ENCODE assay signal across 15 cellular contexts in the genomic region with DNA sequence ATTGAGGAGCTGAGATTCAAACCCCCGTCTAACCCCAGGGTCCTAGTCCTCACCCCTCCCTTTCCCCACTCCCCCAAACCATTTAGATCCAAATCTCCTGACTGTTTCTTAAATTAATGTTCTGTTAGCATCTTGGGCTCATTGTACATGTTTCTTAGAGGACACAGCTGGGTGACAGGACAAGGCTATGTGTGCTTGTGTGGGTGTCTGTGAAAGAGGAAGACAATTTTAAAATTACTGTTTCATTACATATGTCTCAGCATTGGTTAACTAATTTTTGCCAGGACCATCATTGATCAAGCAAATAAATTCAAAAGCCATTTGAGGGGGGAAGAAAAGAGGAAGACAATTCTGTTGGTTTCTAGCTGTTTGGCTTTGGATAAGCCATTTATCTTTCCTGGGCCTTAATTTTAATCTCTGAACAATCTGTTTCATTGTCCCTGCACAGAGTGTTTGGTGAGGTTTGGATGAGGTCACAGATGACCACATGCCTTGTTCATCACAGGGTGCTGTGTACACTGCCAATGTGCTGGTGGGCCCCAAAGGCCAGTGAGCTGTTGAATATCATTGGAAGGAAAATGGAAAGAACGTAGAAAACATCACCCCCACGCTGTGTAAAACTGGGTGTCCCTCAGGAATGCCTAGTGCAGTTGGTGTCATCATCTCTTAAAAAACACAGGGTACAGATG. TPM values are rescaled to one million over a fixed set of nuclear protein-coding genes. Genes with fewer than 3 reads are reported as not detected.
DNase-seq lines count a peak whose midpoint lies in the region; TF ChIP-seq lines count a peak whose summit lies in the region.
"Had no signal": no experiment of that assay in that cellular context is flagged by ENCODE, and none has a peak within 500 bp of the region (broad histone marks: within the 10 kb centered on the region; RNA-seq: fewer than 3 reads in every experiment).

No MANE protein-coding gene starts in this region.

- peaks cover 3% of the 10 kb centered on the region for H3K27me3 Mint-ChIP-seq in type B pancreatic cell

- no peak overlapping the region for H3K27ac Mint-ChIP-seq in type B pancreatic cell
- H3K27ac Mint-ChIP-seq: GM23338, HFFc6 had no signal

- no peaks in the 10 kb centered on the region for H3K9me3 Mint-ChIP-seq in type B pancreatic cell
- H3K9me3 Mint-ChIP-seq: GM23338, HFFc6 had no signal

- TF ChIP-seq CTCF in type B pancreatic cell (conservative IDR thresholded peaks at IDR 0.05) = no peak

- peaks cover 29% of the 10 kb centered on the region for H3K4me1 Mint-ChIP-seq in type B pancreatic cell (ENCODE audit: unreplicated experiment)

- H3K36me3 Mint-ChIP-seq in type B pancreatic cell = no peaks in the 10 kb centered on the region

- no peak overlapping the region for H3K4me3 Mint-ChIP-seq in type B pancreatic cell
- H3K4me3 Mint-ChIP-seq: GM23338, HFFc6 had no signal

- in situ Hi-C loops in SK-MEL-5 (cut with HindIII; ENCODE audit: low pct_unique_long_range_greater_than_20kb, low sequenced_read_pairs) = no loop called here

- DNase-seq in DMS 273 (lab: John Stamatoyannopoulos, UW; ENCODE audit: unreplicated experiment) (peak; percentile 7), DMS 273 treated with DMSO at 0.1 percent for 48 hours (lab: John Stamatoyannopoulos, UW) (no peak), SK-MEL-5 (ENCODE audit: low read depth, low spot score) (peak; percentile 60), medulla oblongata (ENCODE audit: extremely low spot score) (peak; percentile 68), type B pancreatic cell (ENCODE audit: extremely low spot score, unreplicated experiment) (peak; percentile 11), AG20443 (ENCODE audit: low spot score) (no peak), NOMO-1 treated with dmso at 0.1 percent for 144 hours (lab: John Stamatoyannopoulos, UW; ENCODE audit: unreplicated experiment) (no peak)
- no peak for DNase-seq in stimulated activated CD4-positive, alpha-beta T cell treated with anti-CD3 and anti-CD28 coated beads, Interleukin-1b, Interleukin-23, amount 100 ng/mL, for 48 hours
- DNase-seq: COR-L47, DMS79, HFFc6, NCI-H1092, NCI-H1694, SHP77 had no signal

RNA-seq across cellular contexts. Expression of a gene that starts 51.9 kb away (rescaled TPM):
- 136 and 195 TPM in 2 replicates for total RNA-seq in SK-MEL-5 (2014; rRNA removed; shearing (Covaris generic))
- 749 and 862 TPM in 2 replicates for polyA plus RNA-seq in SK-MEL-5 (2015; cell fraction: cytosol; rRNA removed)
- polyA plus RNA-seq in SK-MEL-5 (2015; cell fraction: nucleus; rRNA removed) = 290 and 306 TPM in 2 replicates
- 1,676 and 1,694 TPM in 2 replicates for total RNA-seq in type B pancreatic cell (ENCODE audit: low replicate concordance)

Comparison
In these comparisons a context has a peak if more than half of its experiments do, and no peak if none do; other contexts are left out.
1. DNase-seq: peak in DMS 273 (single experiment), SK-MEL-5 (single experiment), medulla oblongata (single experiment) and type B pancreatic cell (single experiment); none in DMS 273 treated with DMSO at 0.1 percent for 48 hours (single experiment), AG20443 (single experiment), stimulated activated CD4-positive, alpha-beta T cell treated with anti-CD3 and anti-CD28 coated beads, Interleukin-1b, Interleukin-23, amount 100 ng/mL, for 48 hours (single experiment) and NOMO-1 treated with dmso at 0.1 percent for 144 hours (single experiment).